1 cellular context compared by ENCODE assay signal in the genomic region with DNA sequence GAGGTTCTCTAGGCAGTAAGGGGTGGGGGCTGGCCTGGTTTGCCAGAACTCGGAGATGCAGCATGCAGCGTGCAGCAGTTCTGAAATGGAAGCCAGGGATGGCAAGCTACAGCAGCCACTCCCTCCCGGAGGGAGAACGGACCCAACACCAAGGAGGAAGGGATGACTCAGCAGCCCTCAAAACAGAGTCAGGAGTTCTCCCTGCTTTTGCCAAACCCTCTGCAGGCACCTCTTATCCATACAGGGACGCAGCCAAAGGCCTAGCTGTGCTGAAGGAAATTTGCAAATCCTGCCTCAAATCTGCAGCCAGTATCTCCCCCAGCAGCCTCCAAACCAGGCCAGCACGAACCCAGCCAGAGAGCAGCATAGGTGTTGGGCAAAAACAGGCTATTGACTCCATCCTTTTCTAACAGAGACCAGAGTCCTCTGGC.
TF ChIP-seq lines count a peak whose summit lies in the region.

No MANE protein-coding gene starts in this region.

TF ChIP-seq in GM23338, 12 proteins besides CTCF, POLR2A, EP300 and RAD21 (continued from another document):
- TF ChIP-seq, protein P1, sequence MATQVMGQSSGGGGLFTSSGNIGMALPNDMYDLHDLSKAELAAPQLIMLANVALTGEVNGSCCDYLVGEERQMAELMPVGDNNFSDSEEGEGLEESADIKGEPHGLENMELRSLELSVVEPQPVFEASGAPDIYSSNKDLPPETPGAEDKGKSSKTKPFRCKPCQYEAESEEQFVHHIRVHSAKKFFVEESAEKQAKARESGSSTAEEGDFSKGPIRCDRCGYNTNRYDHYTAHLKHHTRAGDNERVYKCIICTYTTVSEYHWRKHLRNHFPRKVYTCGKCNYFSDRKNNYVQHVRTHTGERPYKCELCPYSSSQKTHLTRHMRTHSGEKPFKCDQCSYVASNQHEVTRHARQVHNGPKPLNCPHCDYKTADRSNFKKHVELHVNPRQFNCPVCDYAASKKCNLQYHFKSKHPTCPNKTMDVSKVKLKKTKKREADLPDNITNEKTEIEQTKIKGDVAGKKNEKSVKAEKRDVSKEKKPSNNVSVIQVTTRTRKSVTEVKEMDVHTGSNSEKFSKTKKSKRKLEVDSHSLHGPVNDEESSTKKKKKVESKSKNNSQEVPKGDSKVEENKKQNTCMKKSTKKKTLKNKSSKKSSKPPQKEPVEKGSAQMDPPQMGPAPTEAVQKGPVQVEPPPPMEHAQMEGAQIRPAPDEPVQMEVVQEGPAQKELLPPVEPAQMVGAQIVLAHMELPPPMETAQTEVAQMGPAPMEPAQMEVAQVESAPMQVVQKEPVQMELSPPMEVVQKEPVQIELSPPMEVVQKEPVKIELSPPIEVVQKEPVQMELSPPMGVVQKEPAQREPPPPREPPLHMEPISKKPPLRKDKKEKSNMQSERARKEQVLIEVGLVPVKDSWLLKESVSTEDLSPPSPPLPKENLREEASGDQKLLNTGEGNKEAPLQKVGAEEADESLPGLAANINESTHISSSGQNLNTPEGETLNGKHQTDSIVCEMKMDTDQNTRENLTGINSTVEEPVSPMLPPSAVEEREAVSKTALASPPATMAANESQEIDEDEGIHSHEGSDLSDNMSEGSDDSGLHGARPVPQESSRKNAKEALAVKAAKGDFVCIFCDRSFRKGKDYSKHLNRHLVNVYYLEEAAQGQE (IDR thresholded peaks at IDR 0.05; ENCODE audit: unreplicated experiment): no peak
- no peak for TF ChIP-seq NANOG (IDR thresholded peaks at IDR 0.05; ENCODE audit: borderline replicate concordance)
- TF ChIP-seq, protein P2, sequence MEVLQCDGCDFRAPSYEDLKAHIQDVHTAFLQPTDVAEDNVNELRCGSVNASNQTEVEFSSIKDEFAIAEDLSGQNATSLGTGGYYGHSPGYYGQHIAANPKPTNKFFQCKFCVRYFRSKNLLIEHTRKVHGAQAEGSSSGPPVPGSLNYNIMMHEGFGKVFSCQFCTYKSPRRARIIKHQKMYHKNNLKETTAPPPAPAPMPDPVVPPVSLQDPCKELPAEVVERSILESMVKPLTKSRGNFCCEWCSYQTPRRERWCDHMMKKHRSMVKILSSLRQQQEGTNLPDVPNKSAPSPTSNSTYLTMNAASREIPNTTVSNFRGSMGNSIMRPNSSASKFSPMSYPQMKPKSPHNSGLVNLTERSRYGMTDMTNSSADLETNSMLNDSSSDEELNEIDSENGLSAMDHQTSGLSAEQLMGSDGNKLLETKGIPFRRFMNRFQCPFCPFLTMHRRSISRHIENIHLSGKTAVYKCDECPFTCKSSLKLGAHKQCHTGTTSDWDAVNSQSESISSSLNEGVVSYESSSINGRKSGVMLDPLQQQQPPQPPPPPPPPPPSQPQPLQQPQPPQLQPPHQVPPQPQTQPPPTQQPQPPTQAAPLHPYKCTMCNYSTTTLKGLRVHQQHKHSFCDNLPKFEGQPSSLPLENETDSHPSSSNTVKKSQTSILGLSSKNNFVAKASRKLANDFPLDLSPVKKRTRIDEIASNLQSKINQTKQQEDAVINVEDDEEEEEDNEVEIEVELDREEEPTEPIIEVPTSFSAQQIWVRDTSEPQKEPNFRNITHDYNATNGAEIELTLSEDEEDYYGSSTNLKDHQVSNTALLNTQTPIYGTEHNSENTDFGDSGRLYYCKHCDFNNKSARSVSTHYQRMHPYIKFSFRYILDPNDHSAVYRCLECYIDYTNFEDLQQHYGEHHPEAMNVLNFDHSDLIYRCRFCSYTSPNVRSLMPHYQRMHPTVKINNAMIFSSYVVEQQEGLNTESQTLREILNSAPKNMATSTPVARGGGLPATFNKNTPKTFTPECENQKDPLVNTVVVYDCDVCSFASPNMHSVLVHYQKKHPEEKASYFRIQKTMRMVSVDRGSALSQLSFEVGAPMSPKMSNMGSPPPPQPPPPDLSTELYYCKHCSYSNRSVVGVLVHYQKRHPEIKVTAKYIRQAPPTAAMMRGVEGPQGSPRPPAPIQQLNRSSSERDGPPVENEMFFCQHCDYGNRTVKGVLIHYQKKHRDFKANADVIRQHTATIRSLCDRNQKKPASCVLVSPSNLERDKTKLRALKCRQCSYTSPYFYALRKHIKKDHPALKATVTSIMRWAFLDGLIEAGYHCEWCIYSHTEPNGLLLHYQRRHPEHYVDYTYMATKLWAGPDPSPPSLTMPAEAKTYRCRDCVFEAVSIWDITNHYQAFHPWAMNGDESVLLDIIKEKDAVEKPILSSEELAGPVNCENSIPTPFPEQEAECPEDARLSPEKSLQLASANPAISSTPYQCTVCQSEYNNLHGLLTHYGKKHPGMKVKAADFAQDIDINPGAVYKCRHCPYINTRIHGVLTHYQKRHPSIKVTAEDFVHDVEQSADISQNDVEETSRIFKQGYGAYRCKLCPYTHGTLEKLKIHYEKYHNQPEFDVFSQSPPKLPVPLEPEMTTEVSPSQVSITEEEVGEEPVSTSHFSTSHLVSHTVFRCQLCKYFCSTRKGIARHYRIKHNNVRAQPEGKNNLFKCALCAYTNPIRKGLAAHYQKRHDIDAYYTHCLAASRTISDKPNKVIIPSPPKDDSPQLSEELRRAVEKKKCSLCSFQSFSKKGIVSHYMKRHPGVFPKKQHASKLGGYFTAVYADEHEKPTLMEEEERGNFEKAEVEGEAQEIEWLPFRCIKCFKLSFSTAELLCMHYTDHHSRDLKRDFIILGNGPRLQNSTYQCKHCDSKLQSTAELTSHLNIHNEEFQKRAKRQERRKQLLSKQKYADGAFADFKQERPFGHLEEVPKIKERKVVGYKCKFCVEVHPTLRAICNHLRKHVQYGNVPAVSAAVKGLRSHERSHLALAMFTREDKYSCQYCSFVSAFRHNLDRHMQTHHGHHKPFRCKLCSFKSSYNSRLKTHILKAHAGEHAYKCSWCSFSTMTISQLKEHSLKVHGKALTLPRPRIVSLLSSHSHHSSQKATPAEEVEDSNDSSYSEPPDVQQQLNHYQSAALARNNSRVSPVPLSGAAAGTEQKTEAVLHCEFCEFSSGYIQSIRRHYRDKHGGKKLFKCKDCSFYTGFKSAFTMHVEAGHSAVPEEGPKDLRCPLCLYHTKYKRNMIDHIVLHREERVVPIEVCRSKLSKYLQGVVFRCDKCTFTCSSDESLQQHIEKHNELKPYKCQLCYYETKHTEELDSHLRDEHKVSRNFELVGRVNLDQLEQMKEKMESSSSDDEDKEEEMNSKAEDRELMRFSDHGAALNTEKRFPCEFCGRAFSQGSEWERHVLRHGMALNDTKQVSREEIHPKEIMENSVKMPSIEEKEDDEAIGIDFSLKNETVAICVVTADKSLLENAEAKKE (CRISPR knock-in tag; IDR thresholded peaks at IDR 0.05): no peak
- TF ChIP-seq, protein P3, sequence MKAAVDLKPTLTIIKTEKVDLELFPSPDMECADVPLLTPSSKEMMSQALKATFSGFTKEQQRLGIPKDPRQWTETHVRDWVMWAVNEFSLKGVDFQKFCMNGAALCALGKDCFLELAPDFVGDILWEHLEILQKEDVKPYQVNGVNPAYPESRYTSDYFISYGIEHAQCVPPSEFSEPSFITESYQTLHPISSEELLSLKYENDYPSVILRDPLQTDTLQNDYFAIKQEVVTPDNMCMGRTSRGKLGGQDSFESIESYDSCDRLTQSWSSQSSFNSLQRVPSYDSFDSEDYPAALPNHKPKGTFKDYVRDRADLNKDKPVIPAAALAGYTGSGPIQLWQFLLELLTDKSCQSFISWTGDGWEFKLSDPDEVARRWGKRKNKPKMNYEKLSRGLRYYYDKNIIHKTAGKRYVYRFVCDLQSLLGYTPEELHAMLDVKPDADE (IDR thresholded peaks at IDR 0.05): no peak
